In the genomic region with DNA sequence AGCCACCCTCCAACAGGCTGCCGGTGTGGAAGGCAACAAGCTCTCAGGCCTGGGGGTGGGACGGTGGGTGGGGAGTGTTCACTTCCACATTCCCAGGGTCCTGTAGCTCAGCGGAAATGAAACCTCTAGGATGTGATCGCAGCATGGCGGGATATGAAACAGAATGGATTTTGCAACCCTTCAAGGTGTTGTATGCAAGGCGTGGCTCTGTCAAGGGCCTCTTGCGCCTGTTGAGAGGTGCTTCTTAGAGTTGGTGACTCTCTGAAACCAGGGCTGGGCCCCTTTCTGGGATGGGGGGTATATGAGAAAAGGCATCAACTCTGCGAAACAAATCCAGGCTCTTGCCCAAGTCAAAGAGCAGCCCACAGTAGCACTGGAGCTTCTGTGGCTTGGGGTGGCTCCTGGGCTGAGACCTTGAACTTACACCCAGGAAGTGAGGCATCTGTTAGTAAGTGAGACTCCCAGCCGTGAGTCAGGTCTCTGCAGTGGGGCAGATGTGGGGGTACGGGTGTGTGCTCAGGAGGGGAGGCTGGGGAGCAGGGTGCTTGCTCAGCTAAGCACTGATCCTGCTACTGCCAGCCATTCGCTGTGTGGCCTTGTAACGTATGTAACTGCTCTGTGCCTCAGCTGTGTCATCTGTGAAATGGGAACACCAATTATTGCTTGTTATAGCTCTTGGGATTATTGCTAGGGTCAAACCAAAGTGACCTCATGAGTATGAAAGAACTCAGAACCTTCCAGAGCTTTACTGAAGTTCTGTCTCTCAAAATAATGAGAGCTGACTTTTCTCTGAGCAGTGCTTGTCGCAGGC, we compare ENCODE assay signal across 17 cellular contexts. TPM values are rescaled to one million over a fixed set of nuclear protein-coding genes. Genes with fewer than 3 reads are reported as not detected.
A peak's percentile ranks its signal among the peaks of the same experiment; 100 is the strongest.
DNase-seq lines count a peak whose midpoint lies in the region; TF ChIP-seq lines count a peak whose summit lies in the region.
"Had no signal": no experiment of that assay in that cellular context is flagged by ENCODE, and none has a peak within 500 bp of the region (broad histone marks: within the 10 kb centered on the region; RNA-seq: fewer than 3 reads in every experiment).

No MANE protein-coding gene starts in this region.

- TF ChIP-seq CTCF in epithelial cell of esophagus (IDR thresholded peaks at IDR 0.05; ENCODE audit: insufficient read depth, low read depth, low read length, missing control alignments) (no peak), foreskin fibroblast (IDR thresholded peaks at IDR 0.05; ENCODE audit: low read depth, low read length) (no peak)

- no peaks in the 10 kb centered on the region for H3K4me1 Mint-ChIP-seq in activated CD4-positive, alpha-beta T cell treated with anti-CD3 and anti-CD28 coated beads, Interleukin-2, amount 10 ng/mL, durations not matched to agents 24 days and 14 days
- H3K4me1 Mint-ChIP-seq: activated CD4-positive, alpha-beta T cell treated with anti-CD3 and anti-CD28 coated beads, Interleukin-2, amount 10 ng/mL, durations not matched to agents 7 days and 5 days had no signal

- no peak overlapping the region for H3K4me3 Mint-ChIP-seq in activated CD4-positive, alpha-beta T cell treated with anti-CD3 and anti-CD28 coated beads, Interleukin-2, amount 10 ng/mL, durations not matched to agents 24 days and 14 days
- H3K4me3 Mint-ChIP-seq: activated CD4-positive, alpha-beta T cell treated with anti-CD3 and anti-CD28 coated beads, Interleukin-2, amount 10 ng/mL, durations not matched to agents 7 days and 5 days; IgD-negative memory B cell; naive thymus-derived CD8-positive, alpha-beta T cell; T-helper 1 cell treated with Interleukin-12 subunit alpha and Interleukin-12 subunit beta and Interleukin-4 antibody, amounts not matched to agents 30 μg/mL and 1 μg/mL, for 36 hours had no signal

- no peaks in the 10 kb centered on the region for H3K36me3 Mint-ChIP-seq in activated CD4-positive, alpha-beta T cell treated with anti-CD3 and anti-CD28 coated beads, Interleukin-2, amount 10 ng/mL, durations not matched to agents 24 days and 14 days (ENCODE audit: low read depth)
- H3K36me3 Mint-ChIP-seq: naive thymus-derived CD8-positive, alpha-beta T cell had no signal

- no peaks in the 10 kb centered on the region for H3K27me3 Mint-ChIP-seq in activated CD4-positive, alpha-beta T cell treated with anti-CD3 and anti-CD28 coated beads, Interleukin-2, amount 10 ng/mL, durations not matched to agents 24 days and 14 days
- H3K27me3 Mint-ChIP-seq: activated CD4-positive, alpha-beta T cell treated with anti-CD3 and anti-CD28 coated beads, Interleukin-2, amount 10 ng/mL, durations not matched to agents 7 days and 5 days; IgD-negative memory B cell had no signal

- no peak overlapping the region for H3K27ac Mint-ChIP-seq in activated CD4-positive, alpha-beta T cell treated with anti-CD3 and anti-CD28 coated beads, Interleukin-2, amount 10 ng/mL, durations not matched to agents 24 days and 14 days
- H3K27ac Mint-ChIP-seq: activated CD4-positive, alpha-beta T cell treated with anti-CD3 and anti-CD28 coated beads, Interleukin-2, amount 10 ng/mL, durations not matched to agents 7 days and 5 days; IgD-negative memory B cell; naive thymus-derived CD8-positive, alpha-beta T cell; T-helper 1 cell treated with Interleukin-12 subunit alpha and Interleukin-12 subunit beta and Interleukin-4 antibody, amounts not matched to agents 30 μg/mL and 1 μg/mL, for 36 hours had no signal

- no peaks in the 10 kb centered on the region for H3K9me3 Mint-ChIP-seq in activated CD4-positive, alpha-beta T cell treated with anti-CD3 and anti-CD28 coated beads, Interleukin-2, amount 10 ng/mL, durations not matched to agents 24 days and 14 days
- H3K9me3 Mint-ChIP-seq: activated CD4-positive, alpha-beta T cell treated with anti-CD3 and anti-CD28 coated beads, Interleukin-2, amount 10 ng/mL, durations not matched to agents 7 days and 5 days; naive thymus-derived CD8-positive, alpha-beta T cell; T-helper 1 cell treated with Interleukin-12 subunit alpha and Interleukin-12 subunit beta and Interleukin-4 antibody, amounts not matched to agents 30 μg/mL and 1 μg/mL, for 36 hours had no signal

- intact Hi-C loops in activated CD4-positive, alpha-beta T cell treated with anti-CD3 and anti-CD28 coated beads, Interleukin-2, amount 10 ng/mL, durations not matched to agents 24 days and 14 days (cut with micrococcal nuclease): no loop called here

- H3K4me3 ChIP-seq in epithelial cell of esophagus (ENCODE audit: low read length): no peak overlapping the region
- H3K4me3 ChIP-seq in foreskin fibroblast (ENCODE audit: low read depth in 1 of 2, low read length in 2 of 2): no peak overlapping the region
- H3K4me3 ChIP-seq: cardiac muscle cell, right atrium auricular region had no signal

- peak; percentile 16 for DNase-seq in activated CD4-positive, alpha-beta T cell treated with anti-CD3 and anti-CD28 coated beads for 48 hours
- no peak for DNase-seq in activated CD4-positive, alpha-beta T cell treated with anti-CD3 and anti-CD28 coated beads, Interleukin-2, amount 10 ng/mL, durations not matched to agents 24 days and 14 days
- peak; percentile 25 for DNase-seq in NCI-H226
- DNase-seq in epithelial cell of esophagus (ENCODE audit: low read depth): peak; percentile 89
- DNase-seq in stimulated activated CD8-positive, alpha-beta memory T cell treated with anti-CD3 and anti-CD28 coated beads, Interleukin-4, amount 100 ng/mL, for 48 hours: peak; percentile 44
- DNase-seq in GOT3 (lab: John Stamatoyannopoulos, UW): no peak
- no peak for DNase-seq in foreskin fibroblast
- no peak for DNase-seq in H4 (ENCODE audit: low spot score)
- DNase-seq: activated CD4-positive, alpha-beta T cell treated with anti-CD3 and anti-CD28 coated beads, Interleukin-2, amount 10 ng/mL, durations not matched to agents 7 days and 5 days; Caco-2; naive thymus-derived CD8-positive, alpha-beta T cell; NCI-H1436 treated with DMSO at 0.1 percent for 48 hours; RPMI8226 had no signal

RNA-seq across cellular contexts. Expression of a gene that starts 28.3 kb away (rescaled TPM):
- total RNA-seq in activated CD4-positive, alpha-beta T cell treated with anti-CD3 and anti-CD28 coated beads, Interleukin-2, amount 10 ng/mL, durations not matched to agents 24 days and 14 days: 3.1 and 5.7 TPM in 2 replicates
- total RNA-seq in H4 (2014; rRNA removed; shearing (Covaris generic)): 6.4 and 6.6 TPM in 2 replicates

Comparison
In these comparisons a context has a peak if more than half of its experiments do, and no peak if none do; other contexts are left out.
1. DNase-seq: peak in activated CD4-positive, alpha-beta T cell treated with anti-CD3 and anti-CD28 coated beads for 48 hours (single experiment), NCI-H226 (single experiment), epithelial cell of esophagus (single experiment) and stimulated activated CD8-positive, alpha-beta memory T cell treated with anti-CD3 and anti-CD28 coated beads, Interleukin-4, amount 100 ng/mL, for 48 hours (single experiment); none in activated CD4-positive, alpha-beta T cell treated with anti-CD3 and anti-CD28 coated beads, Interleukin-2, amount 10 ng/mL, durations not matched to agents 24 days and 14 days (single experiment), GOT3 (single experiment), foreskin fibroblast (0 of 2) and H4 (single experiment).